Comparison of ENCODE assay signal across 9 cellular contexts in the genomic region with DNA sequence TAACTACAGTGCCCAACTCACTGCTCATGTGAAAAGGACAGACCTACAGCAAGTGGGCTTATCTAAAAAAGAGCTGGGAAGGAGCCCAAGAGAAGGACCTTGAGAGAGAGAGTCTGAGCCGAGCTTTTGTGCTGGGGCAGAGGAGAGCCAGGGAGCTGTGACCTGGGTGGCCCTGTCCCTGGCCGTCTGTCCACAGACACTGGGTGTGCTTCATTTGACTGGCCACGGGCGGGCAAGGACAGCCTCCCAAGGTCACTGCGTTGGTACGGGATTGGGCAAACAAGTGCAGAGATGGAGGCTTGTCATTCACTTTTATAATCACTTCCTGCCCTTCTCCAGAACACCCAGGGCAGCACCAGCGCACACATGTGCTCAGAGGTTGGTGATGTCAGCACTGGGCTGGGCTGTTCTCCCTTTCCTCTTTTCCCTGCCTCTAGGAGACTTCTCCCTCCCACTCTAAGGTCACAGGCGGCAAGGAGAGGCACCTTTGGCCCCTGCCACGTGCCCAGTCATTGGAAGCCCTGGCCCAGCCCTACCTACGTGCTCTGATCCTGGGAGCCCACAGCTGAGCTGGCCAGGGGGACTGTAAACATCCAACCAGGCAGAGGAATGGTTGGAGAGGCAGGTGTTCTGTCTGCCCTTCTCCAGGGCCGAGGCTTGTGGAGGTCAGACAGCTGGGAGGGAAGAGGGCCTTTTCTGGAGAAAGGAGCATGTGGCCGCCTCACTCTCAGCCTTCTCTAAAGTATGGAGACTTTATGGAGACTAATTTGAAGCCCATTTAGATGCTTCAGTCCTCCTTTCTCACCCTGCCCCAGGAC. TPM values are rescaled to one million over a fixed set of nuclear protein-coding genes. Genes with fewer than 3 reads are reported as not detected.
DNase-seq lines count a peak whose midpoint lies in the region; ATAC-seq lines count a peak whose summit lies in the region.
"Had no signal": no experiment of that assay in that cellular context is flagged by ENCODE, and none has a peak within 500 bp of the region (broad histone marks: within the 10 kb centered on the region; RNA-seq: fewer than 3 reads in every experiment).

No MANE protein-coding gene starts in this region.

- no peaks in the 10 kb centered on the region for H3K36me3 ChIP-seq in effector memory CD4-positive, alpha-beta T cell (ENCODE audit: control insufficient read depth, insufficient read depth, low read length)

- peak overlapping the region; percentile 82 for H3K27ac Mint-ChIP-seq in T-helper 1 cell treated with Interleukin-12 subunit alpha and Interleukin-12 subunit beta and Interleukin-4 antibody, amounts not matched to agents 30 μg/mL and 1 μg/mL, for 36 hours

- peaks cover 6% of the 10 kb centered on the region for H3K9me3 Mint-ChIP-seq in T-helper 1 cell treated with Interleukin-12 subunit alpha and Interleukin-12 subunit beta and Interleukin-4 antibody, amounts not matched to agents 30 μg/mL and 1 μg/mL, for 36 hours

- peaks cover 51% of the 10 kb centered on the region for H3K4me1 Mint-ChIP-seq in T-helper 1 cell treated with Interleukin-12 subunit alpha and Interleukin-12 subunit beta and Interleukin-4 antibody, amounts not matched to agents 30 μg/mL and 1 μg/mL, for 36 hours (ENCODE audit: low read depth)

- peaks cover 55% of the 10 kb centered on the region for H3K4me1 ChIP-seq in effector memory CD4-positive, alpha-beta T cell (ENCODE audit: control insufficient read depth, insufficient read depth, low read length, poor library complexity, severe bottlenecking)

- H3K27me3 Mint-ChIP-seq in T-helper 1 cell treated with Interleukin-12 subunit alpha and Interleukin-12 subunit beta and Interleukin-4 antibody, amounts not matched to agents 30 μg/mL and 1 μg/mL, for 36 hours (ENCODE audit: low read depth): no peaks in the 10 kb centered on the region

- peak overlapping the region; percentile 56 for H3K27ac ChIP-seq in effector memory CD4-positive, alpha-beta T cell (ENCODE audit: insufficient read depth, low read length, poor library complexity, severe bottlenecking)

- H3K36me3 Mint-ChIP-seq in T-helper 1 cell treated with Interleukin-12 subunit alpha and Interleukin-12 subunit beta and Interleukin-4 antibody, amounts not matched to agents 30 μg/mL and 1 μg/mL, for 36 hours (ENCODE audit: low read depth): peaks cover 17% of the 10 kb centered on the region

- ATAC-seq in GM21529 (IDR thresholded peaks at IDR 0.05; ENCODE audit: unreplicated experiment): no peak
- ATAC-seq in HG03280 (IDR thresholded peaks at IDR 0.05; ENCODE audit: unreplicated experiment): no peak

- H3K4me3 ChIP-seq in effector memory CD4-positive, alpha-beta T cell (ENCODE audit: insufficient read depth, low read depth, low read length, poor library complexity, severe bottlenecking): peak overlapping the region; percentile 12

- no peaks in the 10 kb centered on the region for H3K27me3 ChIP-seq in effector memory CD4-positive, alpha-beta T cell (replicated peaks; ENCODE audit: control insufficient read depth, insufficient read depth, low read length, poor library complexity, severe bottlenecking)

- no peaks in the 10 kb centered on the region for H3K9me3 ChIP-seq in effector memory CD4-positive, alpha-beta T cell (ENCODE audit: control insufficient read depth, low read length)

- DNase-seq in DMS53 treated with DMSO at 0.1 percent for 48 hours (lab: John Stamatoyannopoulos, UW; ENCODE audit: unreplicated experiment) (peak; percentile 99), renal cortical epithelial cell (ENCODE audit: low read depth) (peak; percentile 49), COR-L47 (lab: John Stamatoyannopoulos, UW) (no peak), dedifferentiated amniotic fluid mesenchymal stem cell (ENCODE audit: extremely low spot score) (no peak)
- DNase-seq in effector memory CD4-positive, alpha-beta T cell: no peak

- peak overlapping the region; percentile 47 for H3K4me3 Mint-ChIP-seq in T-helper 1 cell treated with Interleukin-12 subunit alpha and Interleukin-12 subunit beta and Interleukin-4 antibody, amounts not matched to agents 30 μg/mL and 1 μg/mL, for 36 hours

RNA-seq across cellular contexts. Expression of gene PSD4, which starts 6.4 kb away (rescaled TPM):
- total RNA-seq in renal cortical epithelial cell: 13.5 and 28.7 TPM in 2 replicates

RNA-seq across cellular contexts. Expression of gene IL1RN, which starts 39.9 kb away (rescaled TPM):
- 1.6 TPM in 1 of 2 replicates, not detected in the other for total RNA-seq in renal cortical epithelial cell
- total RNA-seq: astrocyte had no signal

Comparison
In these comparisons a context has a peak if more than half of its experiments do, and no peak if none do; other contexts are left out.
1. DNase-seq: peak in DMS53 treated with DMSO at 0.1 percent for 48 hours (single experiment) and renal cortical epithelial cell (single experiment); none in effector memory CD4-positive, alpha-beta T cell (0 of 3), COR-L47 (single experiment) and dedifferentiated amniotic fluid mesenchymal stem cell (single experiment).